ENCODE assay signal across 19 cellular contexts in the genomic region with DNA sequence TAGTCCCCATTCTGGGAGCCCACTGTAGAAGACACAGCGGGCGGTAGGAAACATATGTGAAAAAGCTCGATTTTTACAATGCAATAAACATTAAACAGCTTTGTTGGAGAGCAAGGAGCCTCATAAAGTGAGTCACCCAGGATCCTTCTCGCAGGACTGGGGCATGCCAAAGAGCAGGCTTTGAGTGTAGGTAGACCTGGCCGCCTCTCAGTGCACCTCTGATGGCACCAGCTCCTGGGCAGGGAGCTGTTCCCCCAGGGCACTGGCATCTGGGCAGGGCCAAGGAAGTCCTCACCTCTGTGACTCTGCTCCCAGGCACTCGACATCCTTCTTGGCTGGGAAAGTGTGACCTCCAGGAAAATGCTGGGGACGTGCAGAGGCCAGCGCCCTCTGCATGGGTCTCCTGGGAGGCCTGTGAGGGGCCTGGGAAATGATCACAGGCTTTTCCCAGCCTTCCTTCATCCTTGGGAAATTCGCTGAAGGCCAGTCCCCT.
DNase-seq lines count a peak whose midpoint lies in the region; ATAC-seq and TF ChIP-seq lines count a peak whose summit lies in the region.
"Had no signal": no experiment of that assay in that cellular context is flagged by ENCODE, and none has a peak within 500 bp of the region (broad histone marks: within the 10 kb centered on the region; RNA-seq: fewer than 3 reads in every experiment).

No MANE protein-coding gene starts in this region.

- intact Hi-C loops in left lung (cut with DNase I): no loop called here

- peak; percentile 69 for DNase-seq in LoVo (ENCODE audit: low spot score)
- DNase-seq in epithelial cell of prostate (ENCODE audit: low read depth, low spot score): peak; percentile 10
- DNase-seq in left lung: peak in 1 of 2 donors; percentile 32
- no peak for DNase-seq in upper lobe of left lung
- no peak for DNase-seq in retina
- DNase-seq in ecto neural progenitor cell (ENCODE audit: low spot score): no peak
- DNase-seq: activated CD8-positive, alpha-beta T cell treated with anti-CD3 and anti-CD28 coated beads for 36 hours; activated T-cell treated with anti-CD3 and anti-CD28 coated beads, Interleukin-2, amount 50 U/mL, for 4 hours; GOT3; left cardiac atrium; NCI-H146; NCI-H774; OCI-M1; SK-N-SH; stimulated activated CD4-positive, alpha-beta T cell treated with anti-CD3 and anti-CD28 coated beads, Interleukin-15, amount 100 ng/mL, for 24 hours had no signal

- TF ChIP-seq POLR2A in upper lobe of left lung (IDR thresholded peaks at IDR 0.05): no peak

- peaks cover 0 to 7% of the 10 kb centered on the region in 2 donors for H3K4me1 ChIP-seq in left lung
- peaks cover 0 to 3% (median 0%) of the 10 kb centered on the region in 4 donors for H3K4me1 ChIP-seq in upper lobe of left lung
- H3K4me1 ChIP-seq: Caco-2, neural progenitor cell, tibial artery had no signal

- H3K27ac ChIP-seq in epithelial cell of prostate: no peak overlapping the region
- no peak overlapping the region for H3K27ac ChIP-seq in left lung
- H3K27ac ChIP-seq in upper lobe of left lung: no peak overlapping the region
- H3K27ac ChIP-seq: neural progenitor cell, tibial artery had no signal

- H3K27me3 ChIP-seq in left lung (no peaks in the 10 kb centered on the region), upper lobe of left lung (no peaks in the 10 kb centered on the region)
- H3K27me3 ChIP-seq: neural progenitor cell, tibial artery had no signal

- TF ChIP-seq CTCF in left lung (IDR thresholded peaks at IDR 0.05) (no peak), upper lobe of left lung (IDR thresholded peaks at IDR 0.05) (no peak)

- H3K9me3 ChIP-seq in left lung (peaks cover 0 to 6% of the 10 kb centered on the region in 2 donors), upper lobe of left lung (peaks cover 0 to 9% (median 5%) of the 10 kb centered on the region in 4 donors)

- ATAC-seq in left lung: peak; percentile 68
- ATAC-seq in upper lobe of left lung (ENCODE audit: low FRiP score in 2 of 2): peak; percentile 23 to 34
- no peak for ATAC-seq in HG03039 (IDR thresholded peaks at IDR 0.05; ENCODE audit: unreplicated experiment)
- ATAC-seq: activated CD8-positive, alpha-beta T cell treated with anti-CD3 and anti-CD28 coated beads for 36 hours; activated T-cell treated with anti-CD3 and anti-CD28 coated beads, Interleukin-2, amount 50 U/mL, for 4 hours had no signal

- WGBS in upper lobe of left lung, 2 donors: 78 to 97% methylated on average over 5 to 9 of the region's 9 CpGs

- H3K36me3 ChIP-seq in left lung (no peaks in the 10 kb centered on the region), upper lobe of left lung (no peaks in the 10 kb centered on the region)
- H3K36me3 ChIP-seq: neural progenitor cell, tibial artery had no signal

- TF ChIP-seq EP300 in upper lobe of left lung (IDR thresholded peaks at IDR 0.05): no peak

- no peak overlapping the region for H3K4me3 ChIP-seq in left lung
- H3K4me3 ChIP-seq in upper lobe of left lung: no peak overlapping the region
- H3K4me3 ChIP-seq: neural progenitor cell, tibial artery had no signal

Comparison
In these comparisons a context has a peak if more than half of its experiments do, and no peak if none do; other contexts are left out.
1. DNase-seq: peak in LoVo (single experiment) and epithelial cell of prostate (single experiment); none in upper lobe of left lung (0 of 2), retina (single experiment) and ecto neural progenitor cell (single experiment).